Comparison of ENCODE assay signal across 1 cellular context in the genomic region with DNA sequence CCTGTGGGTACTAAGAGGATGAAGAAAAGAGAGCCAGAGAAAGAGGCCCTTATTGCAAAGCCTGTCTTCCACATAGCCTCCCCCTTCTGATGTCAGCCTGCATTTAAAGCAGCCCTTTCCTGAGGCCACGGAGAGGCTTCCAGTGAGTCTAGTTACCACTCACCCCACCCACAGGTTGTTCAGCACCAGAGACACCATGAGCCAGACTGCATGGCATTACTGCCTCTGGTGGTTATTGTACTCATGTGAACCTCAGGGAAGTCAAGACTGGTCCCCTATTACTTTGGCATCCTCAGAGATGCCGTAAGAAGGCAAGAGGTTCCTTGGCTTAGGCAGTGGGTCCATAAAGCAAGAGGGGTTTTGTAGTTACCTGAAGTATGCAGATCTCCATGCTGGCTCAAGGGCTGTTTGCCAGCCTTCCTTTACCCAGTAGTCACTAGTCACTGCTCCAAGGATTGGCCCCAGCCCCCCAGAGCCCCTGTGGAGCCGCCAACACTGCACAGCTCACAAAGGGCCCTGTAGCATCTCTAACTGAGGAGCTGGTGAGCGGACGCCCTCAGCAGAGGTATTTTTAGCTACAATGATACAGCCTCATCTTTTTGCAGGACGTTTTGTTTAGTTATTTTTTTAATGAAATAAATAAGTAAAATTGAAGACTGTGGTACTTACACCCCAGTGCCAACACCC.
TF ChIP-seq lines count a peak whose summit lies in the region.

No MANE protein-coding gene starts in this region.

TF ChIP-seq in IMR-90, 13 proteins besides CTCF, POLR2A, EP300 and RAD21:
- TF ChIP-seq BHLHE40 (IDR thresholded peaks at IDR 0.05; ENCODE audit: low read depth, low read length) (no peak), CHD1 (IDR thresholded peaks at IDR 0.05; ENCODE audit: low read depth, low read length) (no peak), SMC3 (IDR thresholded peaks at IDR 0.05; ENCODE audit: low read depth, low read length) (no peak), MAFK (IDR thresholded peaks at IDR 0.05; ENCODE audit: low read depth, low read length) (no peak), RCOR1 (IDR thresholded peaks at IDR 0.05; ENCODE audit: insufficient replicate concordance, low read length) (no peak), CEBPB (IDR thresholded peaks at IDR 0.05; ENCODE audit: low read depth, low read length) (no peak), MXI1 (IDR thresholded peaks at IDR 0.05; ENCODE audit: borderline replicate concordance, low read depth, low read length) (no peak), NFE2L2 (IDR thresholded peaks at IDR 0.05; ENCODE audit: low read depth, low read length) (no peak), RFX5 (IDR thresholded peaks at IDR 0.05; ENCODE audit: low read depth, low read length) (no peak), MAZ (IDR thresholded peaks at IDR 0.05; ENCODE audit: borderline replicate concordance, low read depth, low read length) (no peak)
- TF ChIP-seq, protein P1, sequence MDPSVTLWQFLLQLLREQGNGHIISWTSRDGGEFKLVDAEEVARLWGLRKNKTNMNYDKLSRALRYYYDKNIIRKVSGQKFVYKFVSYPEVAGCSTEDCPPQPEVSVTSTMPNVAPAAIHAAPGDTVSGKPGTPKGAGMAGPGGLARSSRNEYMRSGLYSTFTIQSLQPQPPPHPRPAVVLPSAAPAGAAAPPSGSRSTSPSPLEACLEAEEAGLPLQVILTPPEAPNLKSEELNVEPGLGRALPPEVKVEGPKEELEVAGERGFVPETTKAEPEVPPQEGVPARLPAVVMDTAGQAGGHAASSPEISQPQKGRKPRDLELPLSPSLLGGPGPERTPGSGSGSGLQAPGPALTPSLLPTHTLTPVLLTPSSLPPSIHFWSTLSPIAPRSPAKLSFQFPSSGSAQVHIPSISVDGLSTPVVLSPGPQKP (IDR thresholded peaks at IDR 0.05; ENCODE audit: borderline replicate concordance, low read depth, low read length), result no peak
- TF ChIP-seq, protein P2, sequence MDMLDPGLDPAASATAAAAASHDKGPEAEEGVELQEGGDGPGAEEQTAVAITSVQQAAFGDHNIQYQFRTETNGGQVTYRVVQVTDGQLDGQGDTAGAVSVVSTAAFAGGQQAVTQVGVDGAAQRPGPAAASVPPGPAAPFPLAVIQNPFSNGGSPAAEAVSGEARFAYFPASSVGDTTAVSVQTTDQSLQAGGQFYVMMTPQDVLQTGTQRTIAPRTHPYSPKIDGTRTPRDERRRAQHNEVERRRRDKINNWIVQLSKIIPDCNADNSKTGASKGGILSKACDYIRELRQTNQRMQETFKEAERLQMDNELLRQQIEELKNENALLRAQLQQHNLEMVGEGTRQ (IDR thresholded peaks at IDR 0.05; ENCODE audit: low read depth, low read length), result no peak
